Comparison of ENCODE assay signal across 1 cellular context in genomic region chr2:16079637-16080036, GRCh38.
A peak's percentile ranks its signal among the peaks of the same experiment; 100 is the strongest.
TF ChIP-seq lines count a peak whose summit lies in the region.

No MANE protein-coding gene starts in this region.

TF ChIP-seq in HepG2, 621 proteins besides CTCF, POLR2A, EP300 and RAD21 (continued from another document):
- no peak for TF ChIP-seq ZBTB40 (IDR thresholded peaks at IDR 0.05)
- 0 out of 2 replicates have a peak, but pooled peaks have one; percentile 28 for TF ChIP-seq ZBTB40 (CRISPR knock-in tag; IDR thresholded peaks at IDR 0.05)
